In genomic region chr17:68424188-68424587, GRCh38 we compare ENCODE assay signal across 19 cellular contexts.
"Had no signal": no experiment of that assay in that cellular context is flagged by ENCODE, and none has a peak within 500 bp of the region (broad histone marks: within the 10 kb centered on the region; RNA-seq: fewer than 3 reads in every experiment).

No MANE protein-coding gene starts in this region.

- H3K4me1 Mint-ChIP-seq: memory B cell; natural killer cell; stimulated activated naive CD8-positive, alpha-beta T cell treated with anti-CD3 and anti-CD28 coated beads, Interleukin-15, amount 100 ng/mL, for 72 hours had no signal

- H3K9me3 ChIP-seq: gastrocnemius medialis, prostate gland, suprapubic skin had no signal

- H3K4me3 Mint-ChIP-seq: memory B cell; natural killer cell; stimulated activated naive CD8-positive, alpha-beta T cell treated with anti-CD3 and anti-CD28 coated beads, Interleukin-15, amount 100 ng/mL, for 72 hours; type B pancreatic cell had no signal

- H3K27me3 Mint-ChIP-seq: memory B cell; stimulated activated naive CD8-positive, alpha-beta T cell treated with anti-CD3 and anti-CD28 coated beads, Interleukin-15, amount 100 ng/mL, for 72 hours; type B pancreatic cell had no signal

- H3K27me3 ChIP-seq: dorsolateral prefrontal cortex, gastrocnemius medialis, hepatocyte, suprapubic skin had no signal

- H3K9me3 Mint-ChIP-seq: memory B cell; natural killer cell; stimulated activated naive CD8-positive, alpha-beta T cell treated with anti-CD3 and anti-CD28 coated beads, Interleukin-15, amount 100 ng/mL, for 72 hours; type B pancreatic cell had no signal

- H3K4me1 ChIP-seq: gastrocnemius medialis, prostate gland, suprapubic skin had no signal

- H3K27ac Mint-ChIP-seq: memory B cell; stimulated activated naive CD8-positive, alpha-beta T cell treated with anti-CD3 and anti-CD28 coated beads, Interleukin-15, amount 100 ng/mL, for 72 hours had no signal

- H3K27ac ChIP-seq: dorsolateral prefrontal cortex, gastrocnemius medialis, hepatocyte, prostate gland, skin epidermis, suprapubic skin had no signal

- H3K4me3 ChIP-seq: dorsolateral prefrontal cortex, gastrocnemius medialis, hepatocyte, lung, prostate gland, skin epidermis, suprapubic skin had no signal

- DNase-seq: effector CD4-positive, alpha-beta T cell; foreskin fibroblast; gastrocnemius medialis; kidney; natural killer cell; right cardiac atrium; stimulated activated CD4-positive, alpha-beta T cell treated with anti-CD3 and anti-CD28 coated beads, Interleukin-15, amount 100 ng/mL, for 24 hours; stimulated activated CD4-positive, alpha-beta T cell treated with anti-CD3 and anti-CD28 coated beads, Interleukin-2, amount 100 ng/mL, for 48 hours; stimulated activated naive CD4-positive, alpha-beta T cell; stimulated activated naive CD8-positive, alpha-beta T cell treated with anti-CD3 and anti-CD28 coated beads, Interleukin-15, amount 100 ng/mL, for 72 hours had no signal

- H2AFZ ChIP-seq: hepatocyte had no signal

- H3K4me2 ChIP-seq: hepatocyte had no signal

- H3K79me2 ChIP-seq: hepatocyte had no signal

- ATAC-seq: gastrocnemius medialis; left lobe of liver; natural killer cell; right cardiac atrium; stimulated activated naive CD8-positive, alpha-beta T cell treated with anti-CD3 and anti-CD28 coated beads, Interleukin-15, amount 100 ng/mL, for 72 hours had no signal
